ENCODE assay signal across 1 cellular context in the genomic region with DNA sequence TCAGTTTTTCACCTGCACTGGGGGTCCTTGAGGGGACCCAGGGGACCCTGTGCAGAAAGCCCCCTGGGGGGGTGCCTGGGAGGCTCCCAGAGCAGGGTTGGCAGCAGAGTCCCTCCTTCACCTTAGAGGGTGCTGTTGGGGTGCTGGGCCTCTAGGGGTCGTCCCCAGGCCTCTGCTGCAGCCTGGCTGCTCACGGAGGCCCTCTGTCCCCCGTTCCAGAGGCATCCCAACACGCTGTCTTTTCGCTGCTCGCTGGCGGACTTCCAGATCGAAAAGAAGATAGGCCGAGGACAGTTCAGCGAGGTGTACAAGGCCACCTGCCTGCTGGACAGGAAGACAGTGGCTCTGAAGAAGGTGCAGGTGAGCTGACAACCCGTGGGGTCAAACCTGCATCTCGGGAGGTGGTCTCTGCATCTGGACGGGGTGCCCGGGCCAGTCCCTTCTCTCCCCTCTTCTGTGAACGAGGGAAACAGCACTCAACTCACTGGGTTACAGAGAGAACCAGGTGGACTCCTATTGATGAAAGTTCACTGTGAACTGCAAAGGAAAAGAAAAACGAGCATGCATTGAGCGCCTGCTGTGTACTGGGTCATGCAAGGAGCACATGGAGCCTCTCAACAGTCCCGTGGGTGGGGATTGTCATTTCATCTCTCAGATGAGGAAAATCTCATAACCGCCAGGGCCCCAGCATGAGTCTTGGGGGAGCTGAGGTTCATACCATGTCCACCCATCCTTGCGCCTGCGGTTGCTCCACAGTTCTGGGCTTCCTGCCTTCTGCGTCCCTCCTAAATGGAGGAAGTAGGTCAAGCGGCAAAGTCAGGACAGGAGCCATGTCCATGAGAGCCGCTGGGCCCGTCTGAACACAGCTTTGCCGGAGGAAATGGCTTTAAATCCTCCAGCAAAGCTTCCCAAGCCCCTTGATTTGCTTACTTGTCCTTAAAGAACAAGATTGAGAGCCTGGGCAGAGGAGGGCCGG.
TF ChIP-seq lines count a peak whose summit lies in the region.

No MANE protein-coding gene starts in this region.

TF ChIP-seq in K562, 482 proteins besides CTCF, POLR2A, EP300 and RAD21:
- TF ChIP-seq ZKSCAN8 (CRISPR knock-in tag; IDR thresholded peaks at IDR 0.05) (peak; percentile 95), RB1 (IDR thresholded peaks at IDR 0.05; ENCODE audit: low read depth) (no peak), ZNF707 (CRISPR knock-in tag; conservative IDR thresholded peaks at IDR 0.05) (no peak), MAZ (CRISPR knock-in tag; conservative IDR thresholded peaks at IDR 0.05 in 1 of 2, IDR thresholded peaks at IDR 0.05 in 1 of 2) (peak in 1 of 2 experiments; percentile 35; a peak in 1 of 4 replicates), ZNF584 (CRISPR knock-in tag; IDR thresholded peaks at IDR 0.05; ENCODE audit: low read depth) (no peak), ZNF174 (CRISPR knock-in tag; IDR thresholded peaks at IDR 0.05) (no peak), SRSF9 (IDR thresholded peaks at IDR 0.05; ENCODE audit: borderline replicate concordance, low read depth, low read length) (no peak), NFIC (IDR thresholded peaks at IDR 0.05) (peak; percentile 55), TCF7 (IDR thresholded peaks at IDR 0.05; ENCODE audit: borderline replicate concordance) (no peak)
- TF ChIP-seq, protein P1, sequence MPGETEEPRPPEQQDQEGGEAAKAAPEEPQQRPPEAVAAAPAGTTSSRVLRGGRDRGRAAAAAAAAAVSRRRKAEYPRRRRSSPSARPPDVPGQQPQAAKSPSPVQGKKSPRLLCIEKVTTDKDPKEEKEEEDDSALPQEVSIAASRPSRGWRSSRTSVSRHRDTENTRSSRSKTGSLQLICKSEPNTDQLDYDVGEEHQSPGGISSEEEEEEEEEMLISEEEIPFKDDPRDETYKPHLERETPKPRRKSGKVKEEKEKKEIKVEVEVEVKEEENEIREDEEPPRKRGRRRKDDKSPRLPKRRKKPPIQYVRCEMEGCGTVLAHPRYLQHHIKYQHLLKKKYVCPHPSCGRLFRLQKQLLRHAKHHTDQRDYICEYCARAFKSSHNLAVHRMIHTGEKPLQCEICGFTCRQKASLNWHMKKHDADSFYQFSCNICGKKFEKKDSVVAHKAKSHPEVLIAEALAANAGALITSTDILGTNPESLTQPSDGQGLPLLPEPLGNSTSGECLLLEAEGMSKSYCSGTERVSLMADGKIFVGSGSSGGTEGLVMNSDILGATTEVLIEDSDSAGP (CRISPR knock-in tag; IDR thresholded peaks at IDR 0.05), result no peak
- TF ChIP-seq, protein P2, sequence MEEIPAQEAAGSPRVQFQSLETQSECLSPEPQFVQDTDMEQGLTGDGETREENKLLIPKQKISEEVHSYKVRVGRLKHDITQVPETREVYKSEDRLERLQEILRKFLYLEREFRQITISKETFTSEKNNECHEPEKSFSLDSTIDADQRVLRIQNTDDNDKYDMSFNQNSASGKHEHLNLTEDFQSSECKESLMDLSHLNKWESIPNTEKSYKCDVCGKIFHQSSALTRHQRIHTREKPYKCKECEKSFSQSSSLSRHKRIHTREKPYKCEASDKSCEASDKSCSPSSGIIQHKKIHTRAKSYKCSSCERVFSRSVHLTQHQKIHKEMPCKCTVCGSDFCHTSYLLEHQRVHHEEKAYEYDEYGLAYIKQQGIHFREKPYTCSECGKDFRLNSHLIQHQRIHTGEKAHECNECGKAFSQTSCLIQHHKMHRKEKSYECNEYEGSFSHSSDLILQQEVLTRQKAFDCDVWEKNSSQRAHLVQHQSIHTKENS (CRISPR knock-in tag; IDR thresholded peaks at IDR 0.05), result no peak
- TF ChIP-seq, protein P3, sequence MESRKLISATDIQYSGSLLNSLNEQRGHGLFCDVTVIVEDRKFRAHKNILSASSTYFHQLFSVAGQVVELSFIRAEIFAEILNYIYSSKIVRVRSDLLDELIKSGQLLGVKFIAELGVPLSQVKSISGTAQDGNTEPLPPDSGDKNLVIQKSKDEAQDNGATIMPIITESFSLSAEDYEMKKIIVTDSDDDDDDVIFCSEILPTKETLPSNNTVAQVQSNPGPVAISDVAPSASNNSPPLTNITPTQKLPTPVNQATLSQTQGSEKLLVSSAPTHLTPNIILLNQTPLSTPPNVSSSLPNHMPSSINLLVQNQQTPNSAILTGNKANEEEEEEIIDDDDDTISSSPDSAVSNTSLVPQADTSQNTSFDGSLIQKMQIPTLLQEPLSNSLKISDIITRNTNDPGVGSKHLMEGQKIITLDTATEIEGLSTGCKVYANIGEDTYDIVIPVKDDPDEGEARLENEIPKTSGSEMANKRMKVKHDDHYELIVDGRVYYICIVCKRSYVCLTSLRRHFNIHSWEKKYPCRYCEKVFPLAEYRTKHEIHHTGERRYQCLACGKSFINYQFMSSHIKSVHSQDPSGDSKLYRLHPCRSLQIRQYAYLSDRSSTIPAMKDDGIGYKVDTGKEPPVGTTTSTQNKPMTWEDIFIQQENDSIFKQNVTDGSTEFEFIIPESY (CRISPR knock-in tag; IDR thresholded peaks at IDR 0.05), result peak; percentile 80
- TF ChIP-seq, protein P4, sequence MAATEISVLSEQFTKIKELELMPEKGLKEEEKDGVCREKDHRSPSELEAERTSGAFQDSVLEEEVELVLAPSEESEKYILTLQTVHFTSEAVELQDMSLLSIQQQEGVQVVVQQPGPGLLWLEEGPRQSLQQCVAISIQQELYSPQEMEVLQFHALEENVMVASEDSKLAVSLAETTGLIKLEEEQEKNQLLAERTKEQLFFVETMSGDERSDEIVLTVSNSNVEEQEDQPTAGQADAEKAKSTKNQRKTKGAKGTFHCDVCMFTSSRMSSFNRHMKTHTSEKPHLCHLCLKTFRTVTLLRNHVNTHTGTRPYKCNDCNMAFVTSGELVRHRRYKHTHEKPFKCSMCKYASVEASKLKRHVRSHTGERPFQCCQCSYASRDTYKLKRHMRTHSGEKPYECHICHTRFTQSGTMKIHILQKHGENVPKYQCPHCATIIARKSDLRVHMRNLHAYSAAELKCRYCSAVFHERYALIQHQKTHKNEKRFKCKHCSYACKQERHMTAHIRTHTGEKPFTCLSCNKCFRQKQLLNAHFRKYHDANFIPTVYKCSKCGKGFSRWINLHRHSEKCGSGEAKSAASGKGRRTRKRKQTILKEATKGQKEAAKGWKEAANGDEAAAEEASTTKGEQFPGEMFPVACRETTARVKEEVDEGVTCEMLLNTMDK (IDR thresholded peaks at IDR 0.05; ENCODE audit: borderline replicate concordance, insufficient read depth, low read depth, low read length, poor library complexity, severe bottlenecking), result peak; percentile 47
TF ChIP-seq in K562: peak in this region for 5.
